ENCODE assay signal across 2 cellular contexts in genomic region chr3:187795207-187795960, GRCh38.
A peak's percentile ranks its signal among the peaks of the same experiment; 100 is the strongest.
TF ChIP-seq lines count a peak whose summit lies in the region.

No MANE protein-coding gene starts in this region.

TF ChIP-seq in K562, 482 proteins besides CTCF, POLR2A, EP300 and RAD21:
- no peak for TF ChIP-seq ZNF140 (CRISPR knock-in tag; IDR thresholded peaks at IDR 0.05)
- no peak for TF ChIP-seq NCOA2 (IDR thresholded peaks at IDR 0.05; ENCODE audit: partially characterized antibody in 2 of 2)
- no peak for TF ChIP-seq MAFG (tag; conservative IDR thresholded peaks at IDR 0.05)
- 0 out of 2 replicates have a peak, but pooled peaks have one; percentile 19 for TF ChIP-seq DIDO1 (tag; IDR thresholded peaks at IDR 0.05; ENCODE audit: low read depth)
- TF ChIP-seq KDM4B (IDR thresholded peaks at IDR 0.05; ENCODE audit: borderline replicate concordance in 2 of 2, low read depth in 1 of 2): no peak
- TF ChIP-seq ZNF512 (tag; IDR thresholded peaks at IDR 0.05): peak; percentile 74
- 0 out of 2 replicates have a peak, but pooled peaks have one; percentile 28 for TF ChIP-seq HBP1 (CRISPR knock-in tag; IDR thresholded peaks at IDR 0.05)
- no peak for TF ChIP-seq E2F4 (CRISPR knock-in tag; IDR thresholded peaks at IDR 0.05; ENCODE audit: low read depth)
- no peak for TF ChIP-seq SMARCA5 (IDR thresholded peaks at IDR 0.05)
- TF ChIP-seq, protein P1, sequence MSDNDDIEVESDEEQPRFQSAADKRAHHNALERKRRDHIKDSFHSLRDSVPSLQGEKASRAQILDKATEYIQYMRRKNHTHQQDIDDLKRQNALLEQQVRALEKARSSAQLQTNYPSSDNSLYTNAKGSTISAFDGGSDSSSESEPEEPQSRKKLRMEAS (CRISPR knock-in tag; IDR thresholded peaks at IDR 0.05): no peak
- TF ChIP-seq, protein P2, sequence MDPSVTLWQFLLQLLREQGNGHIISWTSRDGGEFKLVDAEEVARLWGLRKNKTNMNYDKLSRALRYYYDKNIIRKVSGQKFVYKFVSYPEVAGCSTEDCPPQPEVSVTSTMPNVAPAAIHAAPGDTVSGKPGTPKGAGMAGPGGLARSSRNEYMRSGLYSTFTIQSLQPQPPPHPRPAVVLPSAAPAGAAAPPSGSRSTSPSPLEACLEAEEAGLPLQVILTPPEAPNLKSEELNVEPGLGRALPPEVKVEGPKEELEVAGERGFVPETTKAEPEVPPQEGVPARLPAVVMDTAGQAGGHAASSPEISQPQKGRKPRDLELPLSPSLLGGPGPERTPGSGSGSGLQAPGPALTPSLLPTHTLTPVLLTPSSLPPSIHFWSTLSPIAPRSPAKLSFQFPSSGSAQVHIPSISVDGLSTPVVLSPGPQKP (CRISPR knock-in tag; IDR thresholded peaks at IDR 0.05): no peak
- no peak for TF ChIP-seq GTF2E2 (tag; IDR thresholded peaks at IDR 0.05)
- no peak for TF ChIP-seq SRSF1 (IDR thresholded peaks at IDR 0.05; ENCODE audit: low read depth, low read length)
- TF ChIP-seq ATF2 (CRISPR knock-in tag; IDR thresholded peaks at IDR 0.05): no peak
- TF ChIP-seq, protein P3, sequence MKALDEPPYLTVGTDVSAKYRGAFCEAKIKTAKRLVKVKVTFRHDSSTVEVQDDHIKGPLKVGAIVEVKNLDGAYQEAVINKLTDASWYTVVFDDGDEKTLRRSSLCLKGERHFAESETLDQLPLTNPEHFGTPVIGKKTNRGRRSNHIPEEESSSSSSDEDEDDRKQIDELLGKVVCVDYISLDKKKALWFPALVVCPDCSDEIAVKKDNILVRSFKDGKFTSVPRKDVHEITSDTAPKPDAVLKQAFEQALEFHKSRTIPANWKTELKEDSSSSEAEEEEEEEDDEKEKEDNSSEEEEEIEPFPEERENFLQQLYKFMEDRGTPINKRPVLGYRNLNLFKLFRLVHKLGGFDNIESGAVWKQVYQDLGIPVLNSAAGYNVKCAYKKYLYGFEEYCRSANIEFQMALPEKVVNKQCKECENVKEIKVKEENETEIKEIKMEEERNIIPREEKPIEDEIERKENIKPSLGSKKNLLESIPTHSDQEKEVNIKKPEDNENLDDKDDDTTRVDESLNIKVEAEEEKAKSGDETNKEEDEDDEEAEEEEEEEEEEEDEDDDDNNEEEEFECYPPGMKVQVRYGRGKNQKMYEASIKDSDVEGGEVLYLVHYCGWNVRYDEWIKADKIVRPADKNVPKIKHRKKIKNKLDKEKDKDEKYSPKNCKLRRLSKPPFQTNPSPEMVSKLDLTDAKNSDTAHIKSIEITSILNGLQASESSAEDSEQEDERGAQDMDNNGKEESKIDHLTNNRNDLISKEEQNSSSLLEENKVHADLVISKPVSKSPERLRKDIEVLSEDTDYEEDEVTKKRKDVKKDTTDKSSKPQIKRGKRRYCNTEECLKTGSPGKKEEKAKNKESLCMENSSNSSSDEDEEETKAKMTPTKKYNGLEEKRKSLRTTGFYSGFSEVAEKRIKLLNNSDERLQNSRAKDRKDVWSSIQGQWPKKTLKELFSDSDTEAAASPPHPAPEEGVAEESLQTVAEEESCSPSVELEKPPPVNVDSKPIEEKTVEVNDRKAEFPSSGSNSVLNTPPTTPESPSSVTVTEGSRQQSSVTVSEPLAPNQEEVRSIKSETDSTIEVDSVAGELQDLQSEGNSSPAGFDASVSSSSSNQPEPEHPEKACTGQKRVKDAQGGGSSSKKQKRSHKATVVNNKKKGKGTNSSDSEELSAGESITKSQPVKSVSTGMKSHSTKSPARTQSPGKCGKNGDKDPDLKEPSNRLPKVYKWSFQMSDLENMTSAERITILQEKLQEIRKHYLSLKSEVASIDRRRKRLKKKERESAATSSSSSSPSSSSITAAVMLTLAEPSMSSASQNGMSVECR (CRISPR knock-in tag; IDR thresholded peaks at IDR 0.05): no peak

TF ChIP-seq in liver, 16 proteins besides CTCF, POLR2A, EP300 and RAD21:
- TF ChIP-seq, protein P4, sequence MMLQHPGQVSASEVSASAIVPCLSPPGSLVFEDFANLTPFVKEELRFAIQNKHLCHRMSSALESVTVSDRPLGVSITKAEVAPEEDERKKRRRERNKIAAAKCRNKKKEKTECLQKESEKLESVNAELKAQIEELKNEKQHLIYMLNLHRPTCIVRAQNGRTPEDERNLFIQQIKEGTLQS (IDR thresholded peaks at IDR 0.05): peak; percentile 13
- TF ChIP-seq TAF1 (conservative IDR thresholded peaks at IDR 0.05) (no peak), NR2F2 (IDR thresholded peaks at IDR 0.05) (no peak), GABPA (IDR thresholded peaks at IDR 0.05 in 1 of 2, conservative IDR thresholded peaks at IDR 0.05 in 1 of 2) (peak in 1 of 2 donors; percentile 31), YY1 (IDR thresholded peaks at IDR 0.05) (peak; percentile 60), SP1 (IDR thresholded peaks at IDR 0.05) (peak; percentile 72), FOXA1 (IDR thresholded peaks at IDR 0.05) (no peak), HNF4G (IDR thresholded peaks at IDR 0.05) (no peak), REST (IDR thresholded peaks at IDR 0.05) (peak; percentile 42), EGR1 (IDR thresholded peaks at IDR 0.05; ENCODE audit: low read depth in 2 of 2) (peak in 1 of 2 donors; percentile 86), FOXA2 (IDR thresholded peaks at IDR 0.05) (peak; percentile 42), HNF4A (conservative IDR thresholded peaks at IDR 0.05) (peak; percentile 60 to 81), RXRA (IDR thresholded peaks at IDR 0.05) (peak; percentile 78 to 94), JUND (IDR thresholded peaks at IDR 0.05) (peak; percentile 30 to 73)
- TF ChIP-seq, protein P1 (IDR thresholded peaks at IDR 0.05): peak; percentile 96
- TF ChIP-seq, protein P5, sequence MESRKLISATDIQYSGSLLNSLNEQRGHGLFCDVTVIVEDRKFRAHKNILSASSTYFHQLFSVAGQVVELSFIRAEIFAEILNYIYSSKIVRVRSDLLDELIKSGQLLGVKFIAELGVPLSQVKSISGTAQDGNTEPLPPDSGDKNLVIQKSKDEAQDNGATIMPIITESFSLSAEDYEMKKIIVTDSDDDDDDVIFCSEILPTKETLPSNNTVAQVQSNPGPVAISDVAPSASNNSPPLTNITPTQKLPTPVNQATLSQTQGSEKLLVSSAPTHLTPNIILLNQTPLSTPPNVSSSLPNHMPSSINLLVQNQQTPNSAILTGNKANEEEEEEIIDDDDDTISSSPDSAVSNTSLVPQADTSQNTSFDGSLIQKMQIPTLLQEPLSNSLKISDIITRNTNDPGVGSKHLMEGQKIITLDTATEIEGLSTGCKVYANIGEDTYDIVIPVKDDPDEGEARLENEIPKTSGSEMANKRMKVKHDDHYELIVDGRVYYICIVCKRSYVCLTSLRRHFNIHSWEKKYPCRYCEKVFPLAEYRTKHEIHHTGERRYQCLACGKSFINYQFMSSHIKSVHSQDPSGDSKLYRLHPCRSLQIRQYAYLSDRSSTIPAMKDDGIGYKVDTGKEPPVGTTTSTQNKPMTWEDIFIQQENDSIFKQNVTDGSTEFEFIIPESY (IDR thresholded peaks at IDR 0.05): peak; percentile 75
